7 cellular contexts compared by ENCODE assay signal in the genomic region with DNA sequence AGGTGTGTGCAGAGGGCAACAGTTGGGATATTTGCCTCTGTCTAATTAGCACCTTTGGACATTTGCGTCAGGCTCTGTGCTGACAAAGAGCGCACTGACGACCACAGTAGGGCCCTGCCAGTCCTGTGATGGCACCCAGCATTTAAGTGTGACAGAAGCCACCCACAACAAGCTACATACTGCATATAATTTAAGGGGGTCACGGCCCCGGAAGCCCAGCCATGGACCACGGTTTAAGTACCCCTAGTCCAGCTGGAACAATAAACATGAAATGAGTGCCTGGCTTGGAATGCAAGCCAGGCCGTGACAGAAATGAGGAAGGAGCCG. TPM values are rescaled to one million over a fixed set of nuclear protein-coding genes. Genes with fewer than 3 reads are reported as not detected.
DNase-seq lines count a peak whose midpoint lies in the region; ATAC-seq lines count a peak whose summit lies in the region.

No MANE protein-coding gene starts in this region.

- H3K4me3 ChIP-seq in iPS DF 6.9 (ENCODE audit: low read length): peak overlapping the region; percentile 65; the same call in 1 of the 2 replicates

- H3K4me1 Mint-ChIP-seq in activated naive CD4-positive, alpha-beta T cell treated with anti-CD3 and anti-CD28 coated beads, Interleukin-2, amount 50 U/mL, for 24 hours: peaks cover 18% of the 10 kb centered on the region
- peaks cover 28% of the 10 kb centered on the region for H3K4me1 Mint-ChIP-seq in stimulated activated effector memory CD8-positive, alpha-beta T cell treated with anti-CD3 and anti-CD28 coated beads, Interleukin-12 subunit alpha, Interleukin-12 subunit beta, amount 100 ng/mL, for 72 hours

- no CpG with 5 or more reads among the region's 8 CpGs for WGBS in iPS DF 6.9 (ENCODE audit: insufficient coverage, insufficient read length)

- H3K9me3 Mint-ChIP-seq in activated naive CD4-positive, alpha-beta T cell treated with anti-CD3 and anti-CD28 coated beads, Interleukin-2, amount 50 U/mL, for 24 hours: no peaks in the 10 kb centered on the region
- H3K9me3 Mint-ChIP-seq in stimulated activated effector memory CD8-positive, alpha-beta T cell treated with anti-CD3 and anti-CD28 coated beads, Interleukin-12 subunit alpha, Interleukin-12 subunit beta, amount 100 ng/mL, for 72 hours: no peaks in the 10 kb centered on the region

- H3K27me3 ChIP-seq in iPS DF 6.9 (ENCODE audit: control insufficient read depth, insufficient read depth, low read length): peaks cover 15% of the 10 kb centered on the region

- H3K27me3 Mint-ChIP-seq in activated naive CD4-positive, alpha-beta T cell treated with anti-CD3 and anti-CD28 coated beads, Interleukin-2, amount 50 U/mL, for 24 hours: peaks cover 12% of the 10 kb centered on the region

- ATAC-seq in GM19372 (IDR thresholded peaks at IDR 0.05; ENCODE audit: low read depth, unreplicated experiment) (peak; percentile 5), HG03139 (IDR thresholded peaks at IDR 0.05; ENCODE audit: unreplicated experiment) (peak; percentile 2), HG03039 (IDR thresholded peaks at IDR 0.05; ENCODE audit: unreplicated experiment) (no peak)
- peak; percentile 12 for ATAC-seq in stimulated activated effector memory CD8-positive, alpha-beta T cell treated with anti-CD3 and anti-CD28 coated beads, Interleukin-12 subunit alpha, Interleukin-12 subunit beta, amount 100 ng/mL, for 72 hours

- H3K9me3 ChIP-seq in iPS DF 6.9 (ENCODE audit: control insufficient read depth, insufficient read depth, low read length): no peaks in the 10 kb centered on the region

- H3K4me3 Mint-ChIP-seq in activated naive CD4-positive, alpha-beta T cell treated with anti-CD3 and anti-CD28 coated beads, Interleukin-2, amount 50 U/mL, for 24 hours: peak overlapping the region; percentile 100
- peak overlapping the region; percentile 96 for H3K4me3 Mint-ChIP-seq in stimulated activated effector memory CD8-positive, alpha-beta T cell treated with anti-CD3 and anti-CD28 coated beads, Interleukin-12 subunit alpha, Interleukin-12 subunit beta, amount 100 ng/mL, for 72 hours

- no peak for DNase-seq in iPS DF 6.9 (ENCODE audit: low read depth, low spot score)
- DNase-seq in stimulated activated effector memory CD8-positive, alpha-beta T cell treated with anti-CD3 and anti-CD28 coated beads, Interleukin-12 subunit alpha, Interleukin-12 subunit beta, amount 100 ng/mL, for 72 hours (ENCODE audit: low spot score in 2 of 2): no peak
- DNase-seq in dermis blood vessel endothelial cell: no peak

- H3K27ac Mint-ChIP-seq in activated naive CD4-positive, alpha-beta T cell treated with anti-CD3 and anti-CD28 coated beads, Interleukin-2, amount 50 U/mL, for 24 hours: peak overlapping the region; percentile 100
- peak overlapping the region; percentile 99 for H3K27ac Mint-ChIP-seq in stimulated activated effector memory CD8-positive, alpha-beta T cell treated with anti-CD3 and anti-CD28 coated beads, Interleukin-12 subunit alpha, Interleukin-12 subunit beta, amount 100 ng/mL, for 72 hours

- no peaks in the 10 kb centered on the region for H3K36me3 ChIP-seq in iPS DF 6.9 (ENCODE audit: control insufficient read depth, insufficient read depth, low read length)

- H3K27ac ChIP-seq in iPS DF 6.9 (ENCODE audit: low read length): no peak overlapping the region

- H3K36me3 Mint-ChIP-seq in activated naive CD4-positive, alpha-beta T cell treated with anti-CD3 and anti-CD28 coated beads, Interleukin-2, amount 50 U/mL, for 24 hours: no peaks in the 10 kb centered on the region
- peaks cover 24% of the 10 kb centered on the region for H3K36me3 Mint-ChIP-seq in stimulated activated effector memory CD8-positive, alpha-beta T cell treated with anti-CD3 and anti-CD28 coated beads, Interleukin-12 subunit alpha, Interleukin-12 subunit beta, amount 100 ng/mL, for 72 hours

- H3K4me1 ChIP-seq in iPS DF 6.9 (ENCODE audit: control insufficient read depth, insufficient read depth, low read length): no peaks in the 10 kb centered on the region

RNA-seq across cellular contexts. Expression of a gene that starts 16.8 kb away (rescaled TPM):
- 564 and 1,322 TPM in 2 replicates for total RNA-seq in dermis blood vessel endothelial cell
